20 cellular contexts compared by ENCODE assay signal in the genomic region with DNA sequence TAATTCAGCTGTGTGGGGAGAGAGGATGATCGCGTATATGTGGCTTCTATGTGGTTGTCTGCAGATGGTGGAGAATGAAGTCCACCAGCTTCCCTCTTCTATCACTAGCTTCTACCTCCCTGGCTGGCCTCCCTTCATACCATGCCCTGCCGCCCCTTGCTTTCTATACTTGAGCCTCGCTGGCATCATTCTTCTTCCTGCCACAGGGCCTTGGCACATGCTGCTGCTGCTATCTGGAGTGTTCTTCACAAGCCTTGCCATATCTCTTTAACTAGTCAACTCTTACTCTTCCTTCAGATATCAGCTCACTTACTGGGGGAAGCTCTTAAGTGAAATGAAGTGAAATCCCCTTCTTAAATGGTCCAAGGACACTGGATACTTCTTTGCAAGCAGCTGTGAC.
DNase-seq lines count a peak whose midpoint lies in the region; ATAC-seq, FAIRE-seq and TF ChIP-seq lines count a peak whose summit lies in the region.
"Had no signal": no experiment of that assay in that cellular context is flagged by ENCODE, and none has a peak within 500 bp of the region (broad histone marks: within the 10 kb centered on the region; RNA-seq: fewer than 3 reads in every experiment).

No MANE protein-coding gene starts in this region.

- FAIRE-seq in K562 (lab: Jason Lieb, UNC), result no peak
- FAIRE-seq: A549, D721Med, G401.6, GM12891 had no signal

- WGBS in K562 (ENCODE audit: insufficient coverage, low coverage, missing lambda C conversion rate), result 12% methylated on average over 4 of the region's 4 CpGs

- no peak overlapping the region for H3K9ac ChIP-seq in K562 (ENCODE audit: insufficient read depth in 1 of 2, low read depth in 2 of 2, low read length in 2 of 2)

- TF ChIP-seq EP300 in K562 (IDR thresholded peaks at IDR 0.05; ENCODE audit: low read length), result no peak

- peak overlapping the region; percentile 27 for H3K27ac Mint-ChIP-seq in nephron progenitor cell
- H3K27ac Mint-ChIP-seq: CD4-positive, alpha-beta T cell had no signal

- H3K4me1 Mint-ChIP-seq in nephron progenitor cell, result peaks cover 15% of the 10 kb centered on the region

- TF ChIP-seq CTCF in HEK293 (tag by site-specific recombination; IDR thresholded peaks at IDR 0.05), result no peak
- no peak for TF ChIP-seq CTCF in K562 (IDR thresholded peaks at IDR 0.05 in 2 of 3, conservative IDR thresholded peaks at IDR 0.05 in 1 of 3; ENCODE audit: insufficient read depth in 2 of 3, low read depth in 1 of 3, low read length in 3 of 3)
- TF ChIP-seq CTCF in nephron progenitor cell (IDR thresholded peaks at IDR 0.05), result no peak
- TF ChIP-seq CTCF in tibial artery (IDR thresholded peaks at IDR 0.05), result no peak

- no peak overlapping the region for H3K4me3 ChIP-seq in HEK293 (ENCODE audit: low read depth, low read length)
- H3K4me3 ChIP-seq in K562, result no peak overlapping the region
- no peak overlapping the region for H3K4me3 ChIP-seq in tibial artery
- H3K4me3 ChIP-seq: A549, HAP-1 had no signal

- no TSS peak for BruUV-seq in K562 (replicated peaks; lab: Mats Ljungman, UMichigan)

- H3K9me3 Mint-ChIP-seq in nephron progenitor cell, result no peaks in the 10 kb centered on the region
- H3K9me3 Mint-ChIP-seq: CD4-positive, alpha-beta T cell had no signal

- no peak for TF ChIP-seq POLR2A in K562 (conservative IDR thresholded peaks at IDR 0.05)

- H3K27ac ChIP-seq in HEK293 (ENCODE audit: extremely low read depth, low read depth, low read length), result no peak overlapping the region
- no peak overlapping the region for H3K27ac ChIP-seq in K562 (ENCODE audit: extremely low read depth, low read depth, low read length)
- H3K27ac ChIP-seq in tibial artery, result peak overlapping the region; percentile 54 to 61
- H3K27ac ChIP-seq: 22Rv1, A549, C4-2B, HL-60 had no signal

- peaks cover 0 to 7% of the 10 kb centered on the region in 2 experiments; a peak in 1 of 5 replicates for H3K27me3 ChIP-seq in K562 (ENCODE audit: control insufficient read depth in 2 of 2, insufficient read depth in 2 of 2, low read length in 2 of 2)
- no peaks in the 10 kb centered on the region for H3K27me3 ChIP-seq in tibial artery

- H4K20me1 ChIP-seq in K562 (replicated peaks; ENCODE audit: control insufficient read depth, insufficient read depth, low read length), result no peaks in the 10 kb centered on the region

- H3K9me1 ChIP-seq in K562 (ENCODE audit: control insufficient read depth, insufficient read depth, low read length), result no peaks in the 10 kb centered on the region

- ATAC-seq in K562 (no peak), GM18520 (IDR thresholded peaks at IDR 0.05; ENCODE audit: unreplicated experiment) (no peak)
- ATAC-seq: A549 had no signal

- H3K36me3 ChIP-seq in HEK293 (ENCODE audit: control insufficient read depth in 2 of 2, insufficient read depth in 1 of 2, low read length in 2 of 2), result no peaks in the 10 kb centered on the region
- no peaks in the 10 kb centered on the region for H3K36me3 ChIP-seq in K562 (ENCODE audit: control insufficient read depth, insufficient read depth, low read length)
- no peaks in the 10 kb centered on the region for H3K36me3 ChIP-seq in tibial artery
- H3K36me3 ChIP-seq: HAP-1 had no signal

- POLR2A ChIA-PET in HEK293 (lab: Yijun Ruan, JAX), result no interaction called here
- POLR2A ChIA-PET in K562 (lab: Yijun Ruan, JAX), result interaction anchor here (0.7 to 1.0 kb wide), 2 partner anchors 13 to 118 kb away, joined by 3 to 4 read pairs; no protein-coding TSS in a partner anchor

- no peaks in the 10 kb centered on the region for H3K79me2 ChIP-seq in K562 (ENCODE audit: control insufficient read depth, insufficient read depth, low read length)

- no peak overlapping the region for H2AFZ ChIP-seq in K562 (ENCODE audit: low read depth, low read length)

- CTCF ChIA-PET in HEK293 (lab: Yijun Ruan, JAX), result interaction anchor here (0.6 to 2.1 kb wide), 13 partner anchors 9 to 1429 kb away, joined by 3 to 10 read pairs (median 3); no protein-coding TSS in a partner anchor
- CTCF ChIA-PET in K562 (lab: Yijun Ruan, JAX; ENCODE audit: low intra/inter-chr PET ratio), result no interaction called here

- H3K4me2 ChIP-seq in K562 (ENCODE audit: insufficient read depth, low read length), result no peak overlapping the region
- H3K4me2 ChIP-seq: A549 had no signal

- H3K9me3 ChIP-seq in HEK293 (ENCODE audit: control insufficient read depth, insufficient read depth, low read depth, low read length) (no peaks in the 10 kb centered on the region), K562 (replicated peaks; ENCODE audit: control insufficient read depth, insufficient read depth, low read depth, low read length) (no peaks in the 10 kb centered on the region), tibial artery (no peaks in the 10 kb centered on the region)
- H3K9me3 ChIP-seq: A549, Caco-2, HAP-1 had no signal

- TF ChIP-seq RAD21 in K562 (CRISPR knock-in tag; conservative IDR thresholded peaks at IDR 0.05 in 1 of 2, IDR thresholded peaks at IDR 0.05 in 1 of 2), result no peak

- H3K27me3 Mint-ChIP-seq in nephron progenitor cell (ENCODE audit: low read depth, poor library complexity), result peaks cover 19% of the 10 kb centered on the region

- H3K4me1 ChIP-seq in HEK293 (ENCODE audit: control insufficient read depth, insufficient read depth, low read length) (no peaks in the 10 kb centered on the region), K562 (replicated peaks in 1 of 2; ENCODE audit: control insufficient read depth in 2 of 2, insufficient read depth in 2 of 2, low read length in 2 of 2) (no peaks in the 10 kb centered on the region), tibial artery (peaks cover 0 to 16% (median 1%) of the 10 kb centered on the region in 4 donors)
- H3K4me1 ChIP-seq: A549, Caco-2, HAP-1 had no signal

- intact Hi-C loops in K562 (cut with micrococcal nuclease), result loop anchor here (10.0 kb wide), 1 partner anchor 299 kb away; no protein-coding TSS in a partner anchor
- intact Hi-C loops in tibial artery (cut with DNase I; ENCODE audit: low total_unique reads), result no loop called here

- in situ Hi-C loops in K562 (cut with MboI), result loop anchor here (10.0 kb wide), 1 partner anchor 109 kb away; no protein-coding TSS in a partner anchor

- no peak for DNase-seq in K562 (ENCODE audit: extremely low read depth in 1 of 4, low spot score in 3 of 4)
- DNase-seq in nephron progenitor cell, result no peak
- no peak for DNase-seq in tibial artery
- no peak for DNase-seq in activated naive CD4-positive, alpha-beta T cell treated with anti-CD3 and anti-CD28 coated beads, Interleukin-2, amount 50 U/mL, for 16 hours
- no peak for DNase-seq in NCI-H2081 treated with DMSO at 0.1 percent for 48 hours (lab: John Stamatoyannopoulos, UW)
- DNase-seq: AML-193; Caco-2; CD4-positive, alpha-beta T cell; IMR-90; KBM-7 had no signal

- H3K36me3 Mint-ChIP-seq in nephron progenitor cell (ENCODE audit: low read depth), result no peaks in the 10 kb centered on the region

- H3K4me3 Mint-ChIP-seq in nephron progenitor cell, result no peak overlapping the region
- H3K4me3 Mint-ChIP-seq: CD4-positive, alpha-beta T cell had no signal

TF ChIP-seq in HEK293, 187 proteins besides CTCF, POLR2A, EP300 and RAD21 (continues in another document):
- TF ChIP-seq ZFHX2 (tag by site-specific recombination; conservative IDR thresholded peaks at IDR 0.05) (no peak), MYNN (tag by site-specific recombination; IDR thresholded peaks at IDR 0.05; ENCODE audit: borderline replicate concordance) (no peak), ZNF623 (tag by site-specific recombination; IDR thresholded peaks at IDR 0.05) (peak; percentile 83), ZNF324 (tag by site-specific recombination; IDR thresholded peaks at IDR 0.05) (no peak)
- TF ChIP-seq, protein P1, sequence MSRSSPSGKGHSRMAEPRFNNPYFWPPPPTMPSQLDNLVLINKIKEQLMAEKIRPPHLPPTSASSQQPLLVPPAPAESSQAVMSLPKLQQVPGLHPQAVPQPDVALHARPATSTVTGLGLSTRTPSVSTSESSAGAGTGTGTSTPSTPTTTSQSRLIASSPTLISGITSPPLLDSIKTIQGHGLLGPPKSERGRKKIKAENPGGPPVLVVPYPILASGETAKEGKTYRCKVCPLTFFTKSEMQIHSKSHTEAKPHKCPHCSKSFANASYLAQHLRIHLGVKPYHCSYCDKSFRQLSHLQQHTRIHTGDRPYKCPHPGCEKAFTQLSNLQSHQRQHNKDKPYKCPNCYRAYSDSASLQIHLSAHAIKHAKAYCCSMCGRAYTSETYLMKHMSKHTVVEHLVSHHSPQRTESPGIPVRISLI (tag by site-specific recombination; IDR thresholded peaks at IDR 0.05), result no peak

TF ChIP-seq in K562, 482 proteins besides CTCF, POLR2A, EP300 and RAD21:
- TF ChIP-seq ZNF699 (CRISPR knock-in tag; IDR thresholded peaks at IDR 0.05; ENCODE audit: insufficient replicate concordance), result no peak
- TF ChIP-seq RBM25 (IDR thresholded peaks at IDR 0.05; ENCODE audit: low read depth, low read length, severe bottlenecking), result peak; percentile 46

Comparison
In these comparisons a context has a peak if more than half of its experiments do, and no peak if none do; other contexts are left out.
1. H3K27ac ChIP-seq: peak in tibial artery (2 of 2); none in HEK293 (single experiment) and K562 (single experiment).